14 cellular contexts compared by ENCODE assay signal in genomic region chr17:1423456-1424135, GRCh38. TPM values are rescaled to one million over a fixed set of nuclear protein-coding genes. Genes with fewer than 3 reads are reported as not detected.
A peak's percentile ranks its signal among the peaks of the same experiment; 100 is the strongest.
DNase-seq lines count a peak whose midpoint lies in the region; ATAC-seq and TF ChIP-seq lines count a peak whose summit lies in the region.
"Had no signal": no experiment of that assay in that cellular context is flagged by ENCODE, and none has a peak within 500 bp of the region (broad histone marks: within the 10 kb centered on the region; RNA-seq: fewer than 3 reads in every experiment).

No MANE protein-coding gene starts in this region.

- no peaks in the 10 kb centered on the region for H3K9me3 Mint-ChIP-seq in stimulated activated naive CD8-positive, alpha-beta T cell treated with anti-CD3 and anti-CD28 coated beads, Interleukin-15, Interleukin-2, amounts not matched to agents 100 ng/mL and 50 ng/mL, for 24 hours
- no peaks in the 10 kb centered on the region for H3K9me3 Mint-ChIP-seq in stimulated activated naive CD8-positive, alpha-beta T cell treated with anti-CD3 and anti-CD28 coated beads, Interleukin-15, amount 100 ng/mL, for 72 hours
- no peaks in the 10 kb centered on the region for H3K9me3 Mint-ChIP-seq in endothelial cell (ENCODE audit: unreplicated experiment)
- H3K9me3 Mint-ChIP-seq: nephron had no signal

- 68 to 86% methylated on average over 10 of the region's 10 CpGs for WGBS in lung, 2 donors

- H3K36me3 Mint-ChIP-seq in stimulated activated naive CD8-positive, alpha-beta T cell treated with anti-CD3 and anti-CD28 coated beads, Interleukin-15, Interleukin-2, amounts not matched to agents 100 ng/mL and 50 ng/mL, for 24 hours (ENCODE audit: low read depth): peaks cover 41% of the 10 kb centered on the region
- H3K36me3 Mint-ChIP-seq in endothelial cell (ENCODE audit: low read depth, unreplicated experiment): peaks cover 33% of the 10 kb centered on the region

- no peak overlapping the region for H3K4me3 Mint-ChIP-seq in stimulated activated naive CD8-positive, alpha-beta T cell treated with anti-CD3 and anti-CD28 coated beads, Interleukin-15, Interleukin-2, amounts not matched to agents 100 ng/mL and 50 ng/mL, for 24 hours
- H3K4me3 Mint-ChIP-seq in stimulated activated naive CD8-positive, alpha-beta T cell treated with anti-CD3 and anti-CD28 coated beads, Interleukin-15, amount 100 ng/mL, for 72 hours: no peak overlapping the region
- peak overlapping the region; percentile 1 for H3K4me3 Mint-ChIP-seq in endothelial cell (ENCODE audit: unreplicated experiment)
- H3K4me3 Mint-ChIP-seq: nephron had no signal

- TF ChIP-seq CTCF in endothelial cell (IDR thresholded peaks at IDR 0.05; ENCODE audit: unreplicated experiment): no peak
- TF ChIP-seq CTCF in lung (IDR thresholded peaks at IDR 0.05; ENCODE audit: control extremely low read depth, extremely low read depth): no peak

- peaks cover 8 to 28% of the 10 kb centered on the region in 2 donors for H3K36me3 ChIP-seq in lung (ENCODE audit: control insufficient read depth in 2 of 2, insufficient read depth in 2 of 2, low read length in 2 of 2)

- peak overlapping the region; percentile 63 for H3K27ac Mint-ChIP-seq in stimulated activated naive CD8-positive, alpha-beta T cell treated with anti-CD3 and anti-CD28 coated beads, Interleukin-15, Interleukin-2, amounts not matched to agents 100 ng/mL and 50 ng/mL, for 24 hours
- peak overlapping the region in 1 of 2 donors; percentile 89 for H3K27ac Mint-ChIP-seq in stimulated activated naive CD8-positive, alpha-beta T cell treated with anti-CD3 and anti-CD28 coated beads, Interleukin-15, amount 100 ng/mL, for 72 hours
- no peak overlapping the region for H3K27ac Mint-ChIP-seq in endothelial cell (ENCODE audit: unreplicated experiment)

- DNase-seq in stimulated activated naive CD8-positive, alpha-beta T cell treated with anti-CD3 and anti-CD28 coated beads, Interleukin-15, amount 100 ng/mL, for 72 hours: no peak
- DNase-seq in endothelial cell (ENCODE audit: low spot score): no peak
- DNase-seq in lung (ENCODE audit: low spot score): peak; percentile 30
- DNase-seq in NCI-H526 treated with DMSO at 0.1 percent for 48 hours (lab: John Stamatoyannopoulos, UW): no peak
- DNase-seq in pons (ENCODE audit: low spot score): no peak
- DNase-seq in hepatic stellate cell (ENCODE audit: low spot score): no peak
- DNase-seq: NCI-H2081; Peyer's patch; stimulated activated CD4-positive, alpha-beta T cell treated with anti-CD3 and anti-CD28 coated beads, Interleukin-1b, Interleukin-23, amount 100 ng/mL, for 48 hours; stimulated activated naive CD4-positive, alpha-beta T cell treated with Interleukin-2 at 50 U/mL for 16 hours had no signal

- H3K4me1 Mint-ChIP-seq in stimulated activated naive CD8-positive, alpha-beta T cell treated with anti-CD3 and anti-CD28 coated beads, Interleukin-15, Interleukin-2, amounts not matched to agents 100 ng/mL and 50 ng/mL, for 24 hours (ENCODE audit: low read depth): peaks cover 24% of the 10 kb centered on the region
- peaks cover 28% of the 10 kb centered on the region for H3K4me1 Mint-ChIP-seq in stimulated activated naive CD8-positive, alpha-beta T cell treated with anti-CD3 and anti-CD28 coated beads, Interleukin-15, amount 100 ng/mL, for 72 hours
- H3K4me1 Mint-ChIP-seq in endothelial cell (ENCODE audit: unreplicated experiment): peaks cover 2% of the 10 kb centered on the region

- H3K4me1 ChIP-seq in lung (ENCODE audit: control insufficient read depth in 2 of 2, insufficient read depth in 2 of 2, low read length in 2 of 2): peaks cover 6 to 14% of the 10 kb centered on the region in 2 donors

- peak overlapping the region; percentile 73 to 88 for H3K27ac ChIP-seq in lung (ENCODE audit: low read depth in 1 of 2, low read length in 1 of 2)
- H3K27ac ChIP-seq: BLaER1 treated with 17β-estradiol and CSF1 and Interleukin-3, amounts not matched to agents 10 nM and 100 nM; Peyer's patch had no signal

- H3K9me3 ChIP-seq in lung (ENCODE audit: control insufficient read depth in 2 of 2, insufficient read depth in 1 of 2, low read length in 1 of 2): no peaks in the 10 kb centered on the region
- H3K9me3 ChIP-seq: BLaER1 treated with 17β-estradiol and CSF1 and Interleukin-3, amounts not matched to agents 10 nM and 100 nM; Peyer's patch had no signal

- no peaks in the 10 kb centered on the region for H3K27me3 Mint-ChIP-seq in stimulated activated naive CD8-positive, alpha-beta T cell treated with anti-CD3 and anti-CD28 coated beads, Interleukin-15, Interleukin-2, amounts not matched to agents 100 ng/mL and 50 ng/mL, for 24 hours
- no peaks in the 10 kb centered on the region for H3K27me3 Mint-ChIP-seq in stimulated activated naive CD8-positive, alpha-beta T cell treated with anti-CD3 and anti-CD28 coated beads, Interleukin-15, amount 100 ng/mL, for 72 hours
- peaks cover 3% of the 10 kb centered on the region for H3K27me3 Mint-ChIP-seq in endothelial cell (ENCODE audit: unreplicated experiment)

- ATAC-seq in stimulated activated naive CD8-positive, alpha-beta T cell treated with anti-CD3 and anti-CD28 coated beads, Interleukin-15, amount 100 ng/mL, for 72 hours: no peak
- ATAC-seq in lung (ENCODE audit: insufficient read depth, low FRiP score) (no peak), GM18519 (IDR thresholded peaks at IDR 0.05; ENCODE audit: low FRiP score, unreplicated experiment) (no peak)

- H3K4me3 ChIP-seq in lung: no peak overlapping the region
- H3K4me3 ChIP-seq: BLaER1 treated with 17β-estradiol and CSF1 and Interleukin-3, amounts not matched to agents 10 nM and 100 nM; Peyer's patch had no signal

- no peaks in the 10 kb centered on the region for H3K27me3 ChIP-seq in lung (ENCODE audit: control insufficient read depth, insufficient read depth)
- H3K27me3 ChIP-seq: BLaER1 treated with 17β-estradiol and CSF1 and Interleukin-3, amounts not matched to agents 10 nM and 100 nM; Peyer's patch had no signal

RNA-seq across cellular contexts. Expression of gene YWHAE, which starts 23.6 kb away (rescaled TPM):
- 820 TPM for total RNA-seq in endothelial cell (ENCODE audit: unreplicated experiment)
- 100 to 1,000 TPM; 400 to 432 TPM for total RNA-seq in lung
- polyA plus RNA-seq in lung: 100 to 1,000 TPM; 348 to 390 TPM

RNA-seq across cellular contexts. Expression of gene CRK, which starts 32.4 kb away (rescaled TPM):
- total RNA-seq in endothelial cell (ENCODE audit: unreplicated experiment) (119 TPM), lung (10 to 100 TPM; 62.4 to 67.5 TPM)
- 10 to 100 TPM; 29.3 to 36.6 TPM for polyA plus RNA-seq in lung
